ENCODE assay signal across 25 cellular contexts in the genomic region with DNA sequence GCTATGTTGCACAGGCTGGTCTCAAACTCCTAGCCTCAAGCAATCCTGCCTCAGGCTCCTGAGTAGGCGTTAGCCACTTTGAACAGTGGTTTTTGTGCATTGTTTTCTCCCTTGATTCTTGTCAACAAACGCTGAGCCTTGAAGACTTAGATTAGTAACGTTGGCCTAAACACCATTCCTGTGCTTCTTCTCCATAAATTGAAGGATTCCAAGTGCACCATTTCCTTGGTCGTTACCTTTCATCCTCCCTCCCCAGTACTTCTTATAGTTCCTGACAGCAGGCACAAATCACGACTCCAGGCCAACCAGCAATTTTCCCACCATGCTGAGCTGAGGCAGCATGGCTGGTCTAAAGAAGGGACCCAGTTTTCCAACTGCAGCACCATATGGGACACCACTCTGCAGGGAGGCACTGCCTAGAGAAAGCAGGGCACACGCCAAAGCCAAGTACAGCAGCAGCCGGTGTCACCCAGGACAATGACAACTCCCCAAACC. TPM values are rescaled to one million over a fixed set of nuclear protein-coding genes. Genes with fewer than 3 reads are reported as not detected.
DNase-seq lines count a peak whose midpoint lies in the region; ATAC-seq, FAIRE-seq and TF ChIP-seq lines count a peak whose summit lies in the region.
"Had no signal": no experiment of that assay in that cellular context is flagged by ENCODE, and none has a peak within 500 bp of the region (broad histone marks: within the 10 kb centered on the region; RNA-seq: fewer than 3 reads in every experiment).

No MANE protein-coding gene starts in this region.

- no peak overlapping the region for H3T11ph ChIP-seq in H9 (ENCODE audit: low read length)

- H3K4me1 ChIP-seq in H9 (ENCODE audit: insufficient read depth, low read length), result no peaks in the 10 kb centered on the region
- H3K4me1 ChIP-seq in K562 (replicated peaks in 1 of 2; ENCODE audit: control insufficient read depth in 2 of 2, insufficient read depth in 2 of 2, low read length in 2 of 2), result no peaks in the 10 kb centered on the region; a peak in 1 of 5 replicates
- no peaks in the 10 kb centered on the region for H3K4me1 ChIP-seq in A673 (ENCODE audit: insufficient read depth, low read length, poor library complexity, severe bottlenecking)

- no peak overlapping the region for H3K27ac ChIP-seq in H9 (ENCODE audit: insufficient read length, low read depth, low read length)
- H3K27ac ChIP-seq in K562 (ENCODE audit: extremely low read depth, low read depth, low read length), result peak overlapping the region; percentile 3; the same call in 1 of the 3 replicates
- no peak overlapping the region for H3K27ac ChIP-seq in A673 (ENCODE audit: low read depth, low read length, poor library complexity, severe bottlenecking)
- H3K27ac ChIP-seq: foreskin keratinocyte, left ventricle myocardium inferior, skin epidermis, suprapubic skin had no signal

- H2BK120ac ChIP-seq in H9 (ENCODE audit: low read depth, low read length, poor library complexity, severe bottlenecking), result no peak overlapping the region

- H3K9me3 ChIP-seq in H9 (ENCODE audit: control insufficient read depth, low read depth, low read length) (no peaks in the 10 kb centered on the region), K562 (replicated peaks; ENCODE audit: control insufficient read depth, insufficient read depth, low read depth, low read length) (no peaks in the 10 kb centered on the region), A673 (ENCODE audit: low read depth, low read length, poor library complexity, severe bottlenecking) (no peaks in the 10 kb centered on the region)
- H3K9me3 ChIP-seq: left ventricle myocardium inferior, suprapubic skin had no signal

- H3K14ac ChIP-seq in H9 (ENCODE audit: insufficient read depth, low read length), result no peak overlapping the region

- H3K79me2 ChIP-seq in H9 (ENCODE audit: insufficient read depth, low read length), result no peaks in the 10 kb centered on the region
- H3K79me2 ChIP-seq in K562 (ENCODE audit: control insufficient read depth, insufficient read depth, low read length), result peaks cover 19% of the 10 kb centered on the region

- no peak overlapping the region for H3K4me3 ChIP-seq in K562
- H3K4me3 ChIP-seq in A673 (ENCODE audit: low read depth, low read length, poor library complexity, severe bottlenecking), result no peak overlapping the region
- H3K4me3 ChIP-seq: left ventricle myocardium inferior, skin epidermis, suprapubic skin had no signal

- H3K4ac ChIP-seq in H9 (ENCODE audit: low read depth, low read length), result no peak overlapping the region

- intact Hi-C loops in K562 (cut with micrococcal nuclease) (no loop called here), A673 (cut with micrococcal nuclease; ENCODE audit: unreplicated experiment) (loop anchor here (5.0 kb wide), 1 partner anchor 255 kb away; no protein-coding TSS in a partner anchor)

- CTCF ChIA-PET in K562 (lab: Yijun Ruan, JAX; ENCODE audit: low intra/inter-chr PET ratio), result no interaction called here
- CTCF ChIA-PET in A673 (lab: Charles Lee), result interaction anchor here (3.2 kb wide), 1 partner anchor 168 kb away, joined by 34 read pairs; a partner anchor contains a TSS

- no peaks in the 10 kb centered on the region for H3K27me3 Mint-ChIP-seq in activated naive CD4-positive, alpha-beta T cell treated with anti-CD3 and anti-CD28 coated beads, Interleukin-2, amount 50 U/mL, for 24 hours
- H3K27me3 Mint-ChIP-seq in H9 (ENCODE audit: low read depth) (no peaks in the 10 kb centered on the region), progenitor cell of endocrine pancreas (no peaks in the 10 kb centered on the region)
- H3K27me3 Mint-ChIP-seq: CD4-positive, CD25-positive, alpha-beta regulatory T cell; central memory CD8-positive, alpha-beta T cell had no signal

- H3K9me3 Mint-ChIP-seq in activated naive CD4-positive, alpha-beta T cell treated with anti-CD3 and anti-CD28 coated beads, Interleukin-2, amount 50 U/mL, for 24 hours, result no peaks in the 10 kb centered on the region
- H3K9me3 Mint-ChIP-seq in H9, result no peaks in the 10 kb centered on the region
- H3K9me3 Mint-ChIP-seq in progenitor cell of endocrine pancreas (ENCODE audit: low read depth), result no peaks in the 10 kb centered on the region
- H3K9me3 Mint-ChIP-seq: CD4-positive, CD25-positive, alpha-beta regulatory T cell; central memory CD8-positive, alpha-beta T cell; neural crest cell; stimulated activated effector memory CD8-positive, alpha-beta T cell treated with anti-CD3 and anti-CD28 coated beads, Interleukin-12 subunit alpha, Interleukin-12 subunit beta, amount 100 ng/mL, for 72 hours had no signal

- H3K4me3 Mint-ChIP-seq in activated naive CD4-positive, alpha-beta T cell treated with anti-CD3 and anti-CD28 coated beads, Interleukin-2, amount 50 U/mL, for 24 hours, result no peak overlapping the region
- H3K4me3 Mint-ChIP-seq in H9, result no peak overlapping the region; a peak in 1 of 5 replicates
- H3K4me3 Mint-ChIP-seq in progenitor cell of endocrine pancreas (ENCODE audit: low read depth), result no peak overlapping the region
- H3K4me3 Mint-ChIP-seq: CD4-positive, CD25-positive, alpha-beta regulatory T cell; central memory CD8-positive, alpha-beta T cell; neural crest cell; stimulated activated effector memory CD8-positive, alpha-beta T cell treated with anti-CD3 and anti-CD28 coated beads, Interleukin-12 subunit alpha, Interleukin-12 subunit beta, amount 100 ng/mL, for 72 hours had no signal

- H3K79me1 ChIP-seq in H9 (ENCODE audit: insufficient read depth, low read depth, low read length, poor library complexity, severe bottlenecking), result no peaks in the 10 kb centered on the region

- H3K4me2 ChIP-seq in H9 (ENCODE audit: insufficient read depth, insufficient read length, low read length), result no peak overlapping the region
- no peak overlapping the region for H3K4me2 ChIP-seq in K562 (ENCODE audit: insufficient read depth, low read length)

- no peak overlapping the region for H4K8ac ChIP-seq in H9 (replicated peaks; ENCODE audit: insufficient read length, low read depth, low read length)

- no peak for TF ChIP-seq RAD21 in K562 (CRISPR knock-in tag; conservative IDR thresholded peaks at IDR 0.05 in 1 of 2, IDR thresholded peaks at IDR 0.05 in 1 of 2)

- no peak for TF ChIP-seq CTCF in H9 (conservative IDR thresholded peaks at IDR 0.05)
- no peak for TF ChIP-seq CTCF in K562 (IDR thresholded peaks at IDR 0.05 in 2 of 3, conservative IDR thresholded peaks at IDR 0.05 in 1 of 3; ENCODE audit: insufficient read depth in 2 of 3, low read depth in 1 of 3, low read length in 3 of 3)
- no peak for TF ChIP-seq CTCF in progenitor cell of endocrine pancreas (IDR thresholded peaks at IDR 0.05; ENCODE audit: unreplicated experiment)
- no peak for TF ChIP-seq CTCF in A673 (conservative IDR thresholded peaks at IDR 0.05; ENCODE audit: low read depth, low read length)

- TF ChIP-seq POLR2A in K562 (conservative IDR thresholded peaks at IDR 0.05), result peak; percentile 36

- ATAC-seq in K562, result peak; percentile 19
- no peak for ATAC-seq in activated CD4-positive, CD25-positive, alpha-beta regulatory T cell treated with anti-CD3 and anti-CD28 coated beads, Interleukin-2, amount 50 U/mL, for 24 hours
- ATAC-seq: foreskin keratinocyte; stimulated activated effector memory CD8-positive, alpha-beta T cell treated with anti-CD3 and anti-CD28 coated beads, Interleukin-12 subunit alpha, Interleukin-12 subunit beta, amount 100 ng/mL, for 72 hours had no signal

- no peak overlapping the region for H3K56ac ChIP-seq in H9 (ENCODE audit: insufficient read length, low read depth, low read length)

- no peak for TF ChIP-seq EP300 in K562 (IDR thresholded peaks at IDR 0.05; ENCODE audit: low read length)

- peaks cover 20% of the 10 kb centered on the region for H3K4me1 Mint-ChIP-seq in activated naive CD4-positive, alpha-beta T cell treated with anti-CD3 and anti-CD28 coated beads, Interleukin-2, amount 50 U/mL, for 24 hours
- H3K4me1 Mint-ChIP-seq in H9, result peaks cover 0 to 3% of the 10 kb centered on the region in 2 experiments; a peak in 1 of 4 replicates
- H3K4me1 Mint-ChIP-seq in progenitor cell of endocrine pancreas (ENCODE audit: low read depth), result peaks cover 6% of the 10 kb centered on the region

- H3K9ac ChIP-seq in H9 (ENCODE audit: extremely low read depth, insufficient read length, low read length) (no peak overlapping the region), K562 (ENCODE audit: insufficient read depth in 1 of 2, low read depth in 2 of 2, low read length in 2 of 2) (no peak overlapping the region)

- H2BK12ac ChIP-seq in H9 (ENCODE audit: insufficient read length, low read depth, low read length), result no peak overlapping the region

- H3K27ac Mint-ChIP-seq in activated naive CD4-positive, alpha-beta T cell treated with anti-CD3 and anti-CD28 coated beads, Interleukin-2, amount 50 U/mL, for 24 hours, result peak overlapping the region; percentile 47
- peak overlapping the region in 2 of 3 experiments; percentile 50 to 86; a peak in 4 of 7 replicates for H3K27ac Mint-ChIP-seq in H9
- peak overlapping the region; percentile 21 for H3K27ac Mint-ChIP-seq in progenitor cell of endocrine pancreas

- H3K9me1 ChIP-seq in K562 (ENCODE audit: control insufficient read depth, insufficient read depth, low read length), result no peaks in the 10 kb centered on the region

- H2BK15ac ChIP-seq in H9 (ENCODE audit: low read depth, low read length), result no peak overlapping the region

- FAIRE-seq in K562 (lab: Jason Lieb, UNC), result no peak

- no CpG with 5 or more reads among the region's 7 CpGs for WGBS in H9 (ENCODE audit: extremely low coverage, insufficient read length, low lambda C conversion rate)
- WGBS in K562 (ENCODE audit: insufficient coverage, low coverage, missing lambda C conversion rate), result 76% methylated on average over 7 of the region's 7 CpGs

- H4K91ac ChIP-seq in H9 (ENCODE audit: insufficient read length, low read depth, low read length), result no peak overlapping the region

- no peaks in the 10 kb centered on the region for H3K23me2 ChIP-seq in H9 (ENCODE audit: insufficient read length, low read depth, low read length, poor library complexity, severe bottlenecking)

- H2AFZ ChIP-seq in H9 (ENCODE audit: low read length) (no peak overlapping the region), K562 (ENCODE audit: low read depth, low read length) (no peak overlapping the region)

- H2AK5ac ChIP-seq in H9 (ENCODE audit: insufficient read length, low read length), result no peak overlapping the region

- H3K18ac ChIP-seq in H9 (ENCODE audit: insufficient read length, low read depth, low read length), result no peak overlapping the region

- POLR2A ChIA-PET in K562 (lab: Yijun Ruan, JAX), result interaction anchor here (0.6 to 4.9 kb wide), 7 partner anchors 7 to 221 kb away, joined by 3 to 67 read pairs (median 3); a partner anchor contains a TSS
- POLR2A ChIA-PET in A673 (lab: Charles Lee; ENCODE audit: low non-redundant PET), result interaction anchor here (0.6 kb wide), 2 partner anchors 9 to 216 kb away, joined by 11 to 13 read pairs; no protein-coding TSS in a partner anchor

- no peak overlapping the region for H2BK5ac ChIP-seq in H9 (ENCODE audit: insufficient read length, low read length)

- H2BK20ac ChIP-seq in H9 (ENCODE audit: low read depth, low read length, poor library complexity, severe bottlenecking), result no peak overlapping the region

- no peak overlapping the region for H4K5ac ChIP-seq in H9 (ENCODE audit: insufficient read length, low read depth, low read length)

- DNase-seq in activated naive CD4-positive, alpha-beta T cell treated with anti-CD3 and anti-CD28 coated beads, Interleukin-2, amount 50 U/mL, for 16 hours, result no peak
- no peak for DNase-seq in H9
- DNase-seq in K562 (ENCODE audit: extremely low read depth in 1 of 4, low spot score in 3 of 4), result no peak
- DNase-seq in progenitor cell of endocrine pancreas (ENCODE audit: low spot score, unreplicated experiment), result no peak
- no peak for DNase-seq in A673 (ENCODE audit: low spot score)
- no peak for DNase-seq in A172 (ENCODE audit: low spot score)
- DNase-seq: activated CD4-positive, alpha-beta T cell treated with anti-CD3 and anti-CD28 coated beads for 48 hours; aorta; CD4-positive, CD25-positive, alpha-beta regulatory T cell; DMS153; hypothalamus; left ventricle myocardium inferior; NCI-H2081 treated with DMSO at 0.1 percent for 48 hours; NCI-H446; OCI-M1; SIG-M5; stimulated activated CD4-positive, alpha-beta T cell treated with anti-CD3 and anti-CD28 coated beads, Interleukin-1b, Interleukin-23, amount 100 ng/mL, for 48 hours had no signal

- peaks cover 21% of the 10 kb centered on the region for H3K36me3 Mint-ChIP-seq in activated naive CD4-positive, alpha-beta T cell treated with anti-CD3 and anti-CD28 coated beads, Interleukin-2, amount 50 U/mL, for 24 hours
- peaks cover 47 to 76% (median 61%) of the 10 kb centered on the region in 3 experiments for H3K36me3 Mint-ChIP-seq in H9 (ENCODE audit: insufficient read depth in 1 of 3, low read depth in 3 of 3)
- H3K36me3 Mint-ChIP-seq in progenitor cell of endocrine pancreas (ENCODE audit: insufficient read depth), result peaks cover 27% of the 10 kb centered on the region

- in situ Hi-C loops in K562 (cut with MboI), result loop anchor here (5.0 kb wide), 1 partner anchor 250 kb away; no protein-coding TSS in a partner anchor

- H3K23ac ChIP-seq in H9 (ENCODE audit: insufficient read length, low read depth, low read length), result no peak overlapping the region

- peaks cover 78% of the 10 kb centered on the region for H3K36me3 ChIP-seq in K562 (ENCODE audit: control insufficient read depth, insufficient read depth, low read length)
- peaks cover 69% of the 10 kb centered on the region for H3K36me3 ChIP-seq in A673 (ENCODE audit: insufficient read depth, low read length, poor library complexity, severe bottlenecking)

- H4K20me1 ChIP-seq in H9 (ENCODE audit: control insufficient read depth, insufficient read depth, insufficient read length) (no peaks in the 10 kb centered on the region), K562 (replicated peaks; ENCODE audit: control insufficient read depth, insufficient read depth, low read length) (peaks cover 20% of the 10 kb centered on the region)

- H3K27me3 ChIP-seq in H9 (ENCODE audit: insufficient read depth, low read length), result no peaks in the 10 kb centered on the region
- no peaks in the 10 kb centered on the region for H3K27me3 ChIP-seq in K562 (ENCODE audit: control insufficient read depth in 2 of 2, insufficient read depth in 2 of 2, low read length in 2 of 2)
- H3K27me3 ChIP-seq in A673 (replicated peaks; ENCODE audit: insufficient read depth, low read depth, low read length, poor library complexity), result no peaks in the 10 kb centered on the region
- H3K27me3 ChIP-seq: foreskin keratinocyte, suprapubic skin had no signal

- BruUV-seq in K562 (replicated peaks; lab: Mats Ljungman, UMichigan) (no TSS peak), A673 (replicated peaks; lab: Mats Ljungman, UMichigan) (no TSS peak)

RNA-seq across cellular contexts. Expression of a gene that starts 8.9 kb away (rescaled TPM):
- 2,330 and 2,392 TPM in 2 replicates for total RNA-seq in H9 (2021)
- total RNA-seq in K562 (2011; cell fraction: chromatin; rRNA removed; ENCODE audit: low replicate concordance), result 244 and 499 TPM in 2 replicates
- 961 and 1,244 TPM in 2 replicates for total RNA-seq in K562 (2011; cell fraction: nucleolus; rRNA removed)
- 1,028 and 1,732 TPM in 2 replicates for total RNA-seq in K562 (2011; cell fraction: nucleoplasm; rRNA removed)
- total RNA-seq in K562 (2014; rRNA removed), result 3,907 and 4,273 TPM in 2 replicates
- 2,809 and 3,197 TPM in 2 replicates for total RNA-seq in K562 (2014; rRNA removed; fragmentation: Illumina TruSeq; extraction: Trizol)
- 3,578 and 3,876 TPM in 2 replicates for total RNA-seq in K562 (2015; rRNA removed; fragmentation: Illumina TruSeq; extraction: Trizol)
- 3,062 and 3,200 TPM in 2 replicates for total RNA-seq in K562 (2021)
- polyA plus RNA-seq in K562 (2011; rRNA removed), result 5,201 and 6,397 TPM in 2 replicates
- polyA plus RNA-seq in K562 (2011; cell fraction: cytosol; rRNA removed), result 12,487 and 14,962 TPM in 2 replicates
- 1,847 and 2,630 TPM in 2 replicates for polyA plus RNA-seq in K562 (2011; cell fraction: nucleus; rRNA removed)
- 4,197 and 5,822 TPM in 2 replicates for polyA plus RNA-seq in K562 (2012)
- 4,753 and 5,213 TPM in 2 replicates for polyA plus RNA-seq in K562 (2014; fragmentation: Illumina TruSeq; extraction: Trizol)
- polyA plus RNA-seq in K562 (2014; fragmentation: Nextera tagmentation; extraction: Ambion mirVana), result 1,000 to 10,000 TPM; 2,680 to 3,048 TPM
- polyA plus RNA-seq in K562 (2014; rRNA removed), result 4,615 and 5,251 TPM in 2 replicates
- polyA minus RNA-seq in K562 (2011; rRNA and poly(A)+ RNA removed), result 2,379 and 2,522 TPM in 2 replicates
- 976 and 1,028 TPM in 2 replicates for polyA minus RNA-seq in K562 (2011; cell fraction: cytosol; rRNA and poly(A)+ RNA removed)
- 203 and 375 TPM in 2 replicates for polyA minus RNA-seq in K562 (2011; cell fraction: nucleus; rRNA and poly(A)+ RNA removed)
- total RNA-seq in progenitor cell of endocrine pancreas, result 1,118 and 1,174 TPM in 2 replicates
- total RNA-seq in A673 (2021), result 1,482 and 1,497 TPM in 2 replicates
- 1,978 and 2,323 TPM in 2 replicates for total RNA-seq in A172 (2014; rRNA removed; shearing (Covaris generic))

RNA-seq across cellular contexts. Expression of a gene that starts 24.5 kb away (rescaled TPM):
- total RNA-seq in H9 (2021), result 22.7 and 23.6 TPM in 2 replicates
- total RNA-seq in K562 (2011; cell fraction: chromatin; rRNA removed; ENCODE audit: low replicate concordance), result 19.3 and 42.2 TPM in 2 replicates
- total RNA-seq in K562 (2011; cell fraction: nucleolus; rRNA removed), result 17.3 and 21.3 TPM in 2 replicates
- total RNA-seq in K562 (2011; cell fraction: nucleoplasm; rRNA removed), result 38.4 and 67.7 TPM in 2 replicates
- 47.3 and 51.0 TPM in 2 replicates for total RNA-seq in K562 (2014; rRNA removed)
- total RNA-seq in K562 (2014; rRNA removed; fragmentation: Illumina TruSeq; extraction: Trizol), result 61.8 and 70.8 TPM in 2 replicates
- 57.2 and 59.8 TPM in 2 replicates for total RNA-seq in K562 (2015; rRNA removed; fragmentation: Illumina TruSeq; extraction: Trizol)
- 49.8 and 56.4 TPM in 2 replicates for total RNA-seq in K562 (2021)
- 68.5 and 81.2 TPM in 2 replicates for polyA plus RNA-seq in K562 (2011; rRNA removed)
- 29.2 and 49.7 TPM in 2 replicates for polyA plus RNA-seq in K562 (2011; cell fraction: cytosol; rRNA removed)
- polyA plus RNA-seq in K562 (2011; cell fraction: nucleus; rRNA removed), result 20.7 and 29.1 TPM in 2 replicates
- polyA plus RNA-seq in K562 (2012), result 15.2 and 19.2 TPM in 2 replicates
- polyA plus RNA-seq in K562 (2014; fragmentation: Illumina TruSeq; extraction: Trizol), result 54.8 and 56.0 TPM in 2 replicates
- 10 to 100 TPM in 1 of 2 experiments, 1 to 10 TPM in 1; 5.4 to 57.7 TPM for polyA plus RNA-seq in K562 (2014; fragmentation: Nextera tagmentation; extraction: Ambion mirVana)
- 54.4 and 56.8 TPM in 2 replicates for polyA plus RNA-seq in K562 (2014; rRNA removed)
- polyA minus RNA-seq in K562 (2011; rRNA and poly(A)+ RNA removed), result 105 and 133 TPM in 2 replicates
- polyA minus RNA-seq in K562 (2011; cell fraction: cytosol; rRNA and poly(A)+ RNA removed), result 46.1 and 59.9 TPM in 2 replicates
- polyA minus RNA-seq in K562 (2011; cell fraction: nucleus; rRNA and poly(A)+ RNA removed), result 9.4 and 18.1 TPM in 2 replicates
- total RNA-seq in progenitor cell of endocrine pancreas, result 20.6 and 23.4 TPM in 2 replicates
- 34.1 and 38.4 TPM in 2 replicates for total RNA-seq in A673 (2021)
- total RNA-seq in A172 (2014; rRNA removed; shearing (Covaris generic)), result 12.8 and 13.1 TPM in 2 replicates

RNA-seq across cellular contexts. Expression of a gene that starts 49.0 kb away (rescaled TPM):
- 7.0 and 7.6 TPM in 2 replicates for total RNA-seq in H9 (2021)
- 1.5 and 2.1 TPM in 2 replicates for total RNA-seq in K562 (2011; cell fraction: chromatin; rRNA removed; ENCODE audit: low replicate concordance)
- 1.2 and 1.3 TPM in 2 replicates for total RNA-seq in K562 (2011; cell fraction: nucleolus; rRNA removed)
- total RNA-seq in K562 (2011; cell fraction: nucleoplasm; rRNA removed), result 0.99 and 1.1 TPM in 2 replicates
- total RNA-seq in K562 (2014; rRNA removed), result 0.41 and 0.45 TPM in 2 replicates
- 0.10 and 0.29 TPM in 2 replicates for total RNA-seq in K562 (2014; rRNA removed; fragmentation: Illumina TruSeq; extraction: Trizol)
- 0.22 and 0.23 TPM in 2 replicates for total RNA-seq in K562 (2015; rRNA removed; fragmentation: Illumina TruSeq; extraction: Trizol)
- 0.98 and 1.7 TPM in 2 replicates for total RNA-seq in K562 (2021)
- polyA plus RNA-seq in K562 (2011; rRNA removed), result 1.1 and 1.4 TPM in 2 replicates
- polyA plus RNA-seq in K562 (2011; cell fraction: cytosol; rRNA removed), result 1.2 and 1.6 TPM in 2 replicates
- polyA plus RNA-seq in K562 (2011; cell fraction: nucleus; rRNA removed), result 2.2 and 3.4 TPM in 2 replicates
- polyA plus RNA-seq in K562 (2012), result 0.90 and 1.2 TPM in 2 replicates
- polyA plus RNA-seq in K562 (2014; fragmentation: Illumina TruSeq; extraction: Trizol), result 0.79 and 1.4 TPM in 2 replicates
- polyA plus RNA-seq in K562 (2014; fragmentation: Nextera tagmentation; extraction: Ambion mirVana), result under 1 TPM; 0.01 to 0.03 TPM
- 0.98 and 1.2 TPM in 2 replicates for polyA plus RNA-seq in K562 (2014; rRNA removed)
- polyA minus RNA-seq in K562 (2011; rRNA and poly(A)+ RNA removed), result 0.98 and 1.1 TPM in 2 replicates
- 0.95 and 1.7 TPM in 2 replicates for polyA minus RNA-seq in K562 (2011; cell fraction: cytosol; rRNA and poly(A)+ RNA removed)
- polyA minus RNA-seq in K562 (2011; cell fraction: nucleus; rRNA and poly(A)+ RNA removed), result 0.67 and 1.9 TPM in 2 replicates
- 0.72 and 0.89 TPM in 2 replicates for total RNA-seq in progenitor cell of endocrine pancreas
- 0.13 TPM in 1 of 2 replicates, not detected in the other for total RNA-seq in A673 (2021)
- 0.31 TPM in 1 of 2 replicates, not detected in the other for total RNA-seq in A172 (2014; rRNA removed; shearing (Covaris generic))
